ENCODE assay signal across 30 cellular contexts in genomic region chr10:104033401-104033930, GRCh38. TPM values are rescaled to one million over a fixed set of nuclear protein-coding genes. Genes with fewer than 3 reads are reported as not detected.
DNase-seq lines count a peak whose midpoint lies in the region; ATAC-seq and TF ChIP-seq lines count a peak whose summit lies in the region.
"Had no signal": no experiment of that assay in that cellular context is flagged by ENCODE, and none has a peak within 500 bp of the region (broad histone marks: within the 10 kb centered on the region; RNA-seq: fewer than 3 reads in every experiment).

No MANE protein-coding gene starts in this region.

- H3K36me3 Mint-ChIP-seq in nephron progenitor cell (ENCODE audit: low read depth) = peaks cover 28% of the 10 kb centered on the region

- no peak for TF ChIP-seq CTCF in right atrium auricular region (IDR thresholded peaks at IDR 0.05)
- TF ChIP-seq CTCF in choroid plexus epithelial cell (conservative IDR thresholded peaks at IDR 0.05; ENCODE audit: low read depth, low read length) = no peak
- TF ChIP-seq CTCF in nephron progenitor cell (IDR thresholded peaks at IDR 0.05) = no peak
- no peak for TF ChIP-seq CTCF in upper lobe of right lung (IDR thresholded peaks at IDR 0.05)

- H3K9me3 ChIP-seq in right atrium auricular region (no peaks in the 10 kb centered on the region), upper lobe of right lung (no peaks in the 10 kb centered on the region)
- H3K9me3 ChIP-seq: BLaER1, Caco-2, gastrocnemius medialis, upper lobe of left lung had no signal

- H3K27me3 Mint-ChIP-seq in nephron progenitor cell (ENCODE audit: low read depth, poor library complexity) = peaks cover 6% of the 10 kb centered on the region
- H3K27me3 Mint-ChIP-seq: activated CD4-positive, alpha-beta T cell treated with anti-CD3 and anti-CD28 coated beads for 36 hours had no signal

- H3K4me1 ChIP-seq in right atrium auricular region (peaks cover 0 to 8% of the 10 kb centered on the region in 2 donors), upper lobe of right lung (no peaks in the 10 kb centered on the region)
- H3K4me1 ChIP-seq: BLaER1, Caco-2, upper lobe of left lung had no signal

- H3K27ac ChIP-seq in right atrium auricular region (no peak overlapping the region), upper lobe of right lung (no peak overlapping the region)
- H3K27ac ChIP-seq: BLaER1, gastrocnemius medialis had no signal

- H3K9me3 Mint-ChIP-seq in nephron progenitor cell = no peaks in the 10 kb centered on the region
- H3K9me3 Mint-ChIP-seq: HFFc6, immature natural killer cell had no signal

- no peak overlapping the region for H3K4me3 Mint-ChIP-seq in nephron progenitor cell
- H3K4me3 Mint-ChIP-seq: activated CD4-positive, alpha-beta T cell treated with anti-CD3 and anti-CD28 coated beads for 36 hours; HFFc6; immature natural killer cell had no signal

- peaks cover 12% of the 10 kb centered on the region for H3K4me1 Mint-ChIP-seq in nephron progenitor cell
- H3K4me1 Mint-ChIP-seq: immature natural killer cell had no signal

- H3K4me3 ChIP-seq in right atrium auricular region = no peak overlapping the region
- no peak overlapping the region for H3K4me3 ChIP-seq in choroid plexus epithelial cell (ENCODE audit: low read depth, low read length)
- H3K4me3 ChIP-seq in upper lobe of right lung = no peak overlapping the region
- H3K4me3 ChIP-seq: BLaER1, gastrocnemius medialis, upper lobe of left lung had no signal

- intact Hi-C loops in Right ventricle myocardium superior (cut with DNase I) = no loop called here
- intact Hi-C loops in upper lobe of right lung (cut with DNase I) = no loop called here
- intact Hi-C loops in posterior cingulate gyrus (cut with DNase I) = no loop called here

- peak; percentile 53 for DNase-seq in right atrium auricular region (ENCODE audit: low spot score)
- no peak for DNase-seq in Right ventricle myocardium superior
- DNase-seq in choroid plexus epithelial cell (ENCODE audit: low read depth) = peak; percentile 38
- no peak for DNase-seq in nephron progenitor cell
- peak; percentile 38 for DNase-seq in upper lobe of right lung
- DNase-seq in stimulated activated CD4-positive, alpha-beta T cell treated with anti-CD3 and anti-CD28 coated beads, Interleukin-4, amount 100 ng/mL, for 4 hours = no peak
- no peak for DNase-seq in posterior cingulate gyrus
- DNase-seq: activated CD4-positive, alpha-beta T cell treated with anti-CD3 and anti-CD28 coated beads for 36 hours; activated naive CD4-positive, alpha-beta T cell treated with Interleukin-2 at 50 U/mL for 16 hours; amniotic stem cell; Caco-2; dermis blood vessel endothelial cell; DND-41; gastrocnemius medialis; HFFc6; immature natural killer cell; KG1; mesendoderm; MV-4-11; NCI-H524; occipital lobe; PC-3; small intestine; stimulated activated CD4-positive, alpha-beta T cell treated with anti-CD3 and anti-CD28 coated beads, Interleukin-1b, Interleukin-23, amount 100 ng/mL, for 48 hours had no signal

- ATAC-seq in Right ventricle myocardium superior (ENCODE audit: poor library complexity) = no peak
- no peak for ATAC-seq in upper lobe of right lung
- no peak for ATAC-seq in HG03095 (IDR thresholded peaks at IDR 0.05; ENCODE audit: unreplicated experiment)
- ATAC-seq: activated CD4-positive, alpha-beta T cell treated with anti-CD3 and anti-CD28 coated beads for 36 hours; gastrocnemius medialis; left lobe of liver; PC-3; Right ventricle myocardium inferior had no signal

- H3K27ac Mint-ChIP-seq in nephron progenitor cell = peak overlapping the region; percentile 77
- H3K27ac Mint-ChIP-seq: activated CD4-positive, alpha-beta T cell treated with anti-CD3 and anti-CD28 coated beads for 36 hours; HFFc6 had no signal

- H3K36me3 ChIP-seq in right atrium auricular region (peaks cover 17% of the 10 kb centered on the region), upper lobe of right lung (peaks cover 30% of the 10 kb centered on the region)

- H3K27me3 ChIP-seq in right atrium auricular region = no peaks in the 10 kb centered on the region
- no peaks in the 10 kb centered on the region for H3K27me3 ChIP-seq in upper lobe of right lung
- H3K27me3 ChIP-seq: BLaER1, gastrocnemius medialis, upper lobe of left lung had no signal

RNA-seq across cellular contexts. Expression of gene COL17A1, which starts 52.2 kb away (rescaled TPM):
- 1 to 10 TPM in 1 of 2 donors, under 1 TPM in 1; 0.26 to 6.2 TPM for total RNA-seq in right atrium auricular region
- not detected for total RNA-seq in Right ventricle myocardium superior
- total RNA-seq in upper lobe of right lung = 1.5 TPM
- total RNA-seq: activated CD4-positive, alpha-beta T cell treated with anti-CD3 and anti-CD28 coated beads for 36 hours; occipital lobe; T-helper 2 cell treated with Interferon-gamma antibody and Interleukin-4, amounts not matched to agents 100 ng/mL and 5 ng/mL, for 36 hours had no signal

Comparison
In these comparisons a context has a peak if more than half of its experiments do, and no peak if none do; other contexts are left out.
1. DNase-seq: peak in right atrium auricular region (single experiment), choroid plexus epithelial cell (single experiment) and upper lobe of right lung (single experiment); none in Right ventricle myocardium superior (single experiment), nephron progenitor cell (single experiment), stimulated activated CD4-positive, alpha-beta T cell treated with anti-CD3 and anti-CD28 coated beads, Interleukin-4, amount 100 ng/mL, for 4 hours (0 of 2) and posterior cingulate gyrus (0 of 10).